8 cellular contexts compared by ENCODE assay signal in genomic region chr6:31158140-31158862, GRCh38. TPM values are rescaled to one million over a fixed set of nuclear protein-coding genes. Genes with fewer than 3 reads are reported as not detected.
DNase-seq lines count a peak whose midpoint lies in the region; ATAC-seq, FAIRE-seq and TF ChIP-seq lines count a peak whose summit lies in the region.

TCF19 (plus strand) TSS chr6:31158589; CDS start chr6:31159470, 881 bp downstream.

- no TSS peak for BruUV-seq in IMR-90 (replicated peaks; lab: Mats Ljungman, UMichigan)
- no TSS peak for BruUV-seq in OCI-LY7 (replicated peaks; lab: Mats Ljungman, UMichigan)

- H3K18ac ChIP-seq in IMR-90 (ENCODE audit: low read depth, low read length): peak within 1 kb of the TSS; percentile 13

- peak within 1 kb of the TSS; percentile 88 for H3K23ac ChIP-seq in IMR-90 (ENCODE audit: low read depth, low read length)

- H4K20me1 ChIP-seq in IMR-90 (ENCODE audit: insufficient read depth, low read length) (peaks cover 1% of the 10 kb centered on the region; the same call in 1 of the 2 replicates), OCI-LY7 (ENCODE audit: insufficient read depth, low read length) (no peaks in the 10 kb centered on the region)

- H3K27ac ChIP-seq in IMR-90 (ENCODE audit: insufficient read depth, low read length) (peak within 1 kb of the TSS; percentile 86), OCI-LY7 (ENCODE audit: low read depth, low read length, poor library complexity, severe bottlenecking) (peak within 1 kb of the TSS; percentile 60)

- peak within 1 kb of the TSS; percentile 86 for H2AK5ac ChIP-seq in IMR-90 (ENCODE audit: low read depth, low read length)

- peak within 1 kb of the TSS; percentile 87 to 88 for H4K8ac ChIP-seq in IMR-90 (ENCODE audit: low read depth in 2 of 2, low read length in 2 of 2)

- no peaks in the 10 kb centered on the region for H3K9me2 ChIP-seq in OCI-LY7 (ENCODE audit: insufficient read depth, low read length)

- in situ Hi-C loops in IMR-90 (cut with MboI; ENCODE audit: low sequenced_read_pairs): no loop called here

- TF ChIP-seq POLR2A in IMR-90 (IDR thresholded peaks at IDR 0.05; ENCODE audit: low read depth, low read length): no peak

- peak within 1 kb of the TSS; percentile 40 for H4K5ac ChIP-seq in IMR-90 (ENCODE audit: low read depth, low read length)

- WGBS in IMR-90 (ENCODE audit: extremely low coverage in 2 of 2, insufficient read length in 1 of 2), 2 experiments: 0% methylated on average over 35 of the region's 65 CpGs; no CpG with 5 or more reads in 1 of the 2 experiments

- POLR2A ChIA-PET in IMR-90 (lab: Charles Lee; ENCODE audit: unreplicated experiment) (no interaction called here), OCI-LY7 (lab: Charles Lee) (interaction anchor here (0.7 to 1.6 kb wide), 6 partner anchors 10 to 40 kb away, joined by 3 to 6 read pairs (median 4); no protein-coding TSS in a partner anchor)

- peak within 1 kb of the TSS; percentile 79 for H3K14ac ChIP-seq in IMR-90 (replicated peaks; ENCODE audit: low read depth, low read length)

- dilution Hi-C loops in IMR-90 (cut with HindIII; ENCODE audit: low sequenced_read_pairs, unreplicated experiment): no loop called here

- no peak for TF ChIP-seq RAD21 in IMR-90 (IDR thresholded peaks at IDR 0.05; ENCODE audit: low read length)

- peaks cover 7% of the 10 kb centered on the region; the same call in 1 of the 2 replicates for H3K36me3 ChIP-seq in IMR-90 (ENCODE audit: control insufficient read depth, insufficient read depth, low read length)
- H3K36me3 ChIP-seq in OCI-LY7 (ENCODE audit: insufficient read depth, low read length): peaks cover 42% of the 10 kb centered on the region

- DNase-seq in DMS114 treated with DMSO at 0.1 percent for 48 hours (lab: John Stamatoyannopoulos, UW; ENCODE audit: unreplicated experiment) (peak; percentile 99), IMR-90 (peak; percentile 99), OCI-LY7 (ENCODE audit: low spot score) (peak; percentile 97), midbrain (lab: John Stamatoyannopoulos, UW) (peak; percentile 98)
- DNase-seq in activated CD8-positive, alpha-beta memory T cell treated with anti-CD3 and anti-CD28 coated beads, Interleukin-2, amount 50 U/mL, for 48 hours: peak; percentile 99
- peak; percentile 98 to 99 for DNase-seq in stimulated activated CD8-positive, alpha-beta memory T cell treated with anti-CD3 and anti-CD28 coated beads, Interleukin-15, amount 100 ng/mL, for 48 hours (ENCODE audit: low read depth in 2 of 2)

- peak within 1 kb of the TSS; percentile 97 for H2AFZ ChIP-seq in IMR-90 (replicated peaks; ENCODE audit: low read length, poor library complexity)
- H2AFZ ChIP-seq in OCI-LY7 (ENCODE audit: low read length): peak within 1 kb of the TSS; percentile 70; the same call in 1 of the 2 replicates

- H3K4me3 ChIP-seq in IMR-90 (ENCODE audit: insufficient read depth, low read depth, low read length) (peak within 1 kb of the TSS; percentile 69), OCI-LY7 (ENCODE audit: low read depth, low read length, poor library complexity, severe bottlenecking) (peak within 1 kb of the TSS; percentile 88)

- TF ChIP-seq CTCF in IMR-90 (conservative IDR thresholded peaks at IDR 0.05; ENCODE audit: low read depth, low read length): no peak
- TF ChIP-seq CTCF in OCI-LY7 (conservative IDR thresholded peaks at IDR 0.05; ENCODE audit: low read length): no peak

- peaks cover 14 to 56% of the 10 kb centered on the region in 2 experiments for H3K79me1 ChIP-seq in IMR-90 (ENCODE audit: low read depth in 1 of 2, low read length in 2 of 2)

- peak within 1 kb of the TSS; percentile 76 for H3K4ac ChIP-seq in IMR-90 (ENCODE audit: low read depth, low read length)

- CTCF ChIA-PET in IMR-90 (lab: Yijun Ruan, JAX): interaction anchor here (0.9 kb wide), 1 partner anchor 38 kb away, joined by 5 read pairs; no protein-coding TSS in a partner anchor
- CTCF ChIA-PET in OCI-LY7 (lab: Charles Lee; ENCODE audit: unreplicated experiment): interaction anchor here (0.5 kb wide), 1 partner anchor 31 kb away, joined by 3 read pairs; no protein-coding TSS in a partner anchor

- H3K9me1 ChIP-seq in IMR-90 (ENCODE audit: insufficient read depth, low read length): peaks cover 19% of the 10 kb centered on the region

- peak; percentile 82 for ATAC-seq in GM21529 (IDR thresholded peaks at IDR 0.05; ENCODE audit: unreplicated experiment)
- peak; percentile 97 for ATAC-seq in IMR-90 (ENCODE audit: low read depth)

- peak within 1 kb of the TSS; percentile 43 for H2BK5ac ChIP-seq in IMR-90 (ENCODE audit: low read depth, low read length, poor library complexity, severe bottlenecking)

- no peak within 1 kb of the TSS for H2BK20ac ChIP-seq in IMR-90 (ENCODE audit: low read depth, low read length)

- intact Hi-C loops in IMR-90 (cut with micrococcal nuclease): no loop called here
- intact Hi-C loops in OCI-LY7 (cut with micrococcal nuclease; ENCODE audit: unreplicated experiment): loop anchor here (1.0 kb wide), 1 partner anchor 32 kb away; no protein-coding TSS in a partner anchor

- H2BK120ac ChIP-seq in IMR-90 (ENCODE audit: low read depth, low read length): no peak within 1 kb of the TSS

- H3K79me2 ChIP-seq in OCI-LY7 (ENCODE audit: insufficient read depth, low read depth, low read length): peaks cover 17% of the 10 kb centered on the region; the same call in 1 of the 2 replicates

- H3K4me2 ChIP-seq in IMR-90 (ENCODE audit: low read depth, low read length) (peak within 1 kb of the TSS; percentile 77), OCI-LY7 (ENCODE audit: low read length) (peak within 1 kb of the TSS; percentile 99)

- H2BK15ac ChIP-seq in IMR-90 (ENCODE audit: low read depth, low read length): no peak within 1 kb of the TSS; the same call in 2 of the 3 replicates

- peak within 1 kb of the TSS; percentile 70 for H3K56ac ChIP-seq in IMR-90 (ENCODE audit: extremely low read depth, insufficient read depth, low read length)

- H3K4me1 ChIP-seq in IMR-90 (ENCODE audit: control insufficient read depth, insufficient read depth, low read length) (peaks cover 10% of the 10 kb centered on the region), OCI-LY7 (ENCODE audit: insufficient read depth, low read length, poor library complexity, severe bottlenecking) (peaks cover 22% of the 10 kb centered on the region)

- peak within 1 kb of the TSS; percentile 68 for H3K9ac ChIP-seq in IMR-90 (ENCODE audit: low read depth, low read length)

- H3K27me3 ChIP-seq in IMR-90 (ENCODE audit: control insufficient read depth, insufficient read depth, low read length): no peaks in the 10 kb centered on the region

- peak; percentile 98 for FAIRE-seq in endometrium (lab: Jason Lieb, UNC)

- H3K9me3 ChIP-seq in IMR-90 (ENCODE audit: control insufficient read depth, insufficient read depth, low read length): no peaks in the 10 kb centered on the region
- H3K9me3 ChIP-seq in OCI-LY7 (ENCODE audit: low read length): no peaks in the 10 kb centered on the region

- H4K91ac ChIP-seq in IMR-90 (ENCODE audit: insufficient read depth, low read depth, low read length): peak within 1 kb of the TSS; percentile 44; the same call in 1 of the 2 replicates

- H2AK9ac ChIP-seq in IMR-90 (replicated peaks; ENCODE audit: low read depth, low read length, poor library complexity): peak within 1 kb of the TSS; percentile 91

TF ChIP-seq in IMR-90, 13 proteins besides CTCF, POLR2A, EP300 and RAD21:
- TF ChIP-seq CHD1 (IDR thresholded peaks at IDR 0.05; ENCODE audit: low read depth, low read length): no peak
- TF ChIP-seq BHLHE40 (IDR thresholded peaks at IDR 0.05; ENCODE audit: low read depth, low read length): peak; percentile 79
- peak; percentile 68 for TF ChIP-seq FOS (IDR thresholded peaks at IDR 0.05; ENCODE audit: low read depth, low read length)
- no peak for TF ChIP-seq ELK1 (IDR thresholded peaks at IDR 0.05; ENCODE audit: borderline replicate concordance, low read depth, low read length)
- peak; percentile 96 for TF ChIP-seq MAZ (IDR thresholded peaks at IDR 0.05; ENCODE audit: borderline replicate concordance, low read depth, low read length)
- no peak for TF ChIP-seq SMC3 (IDR thresholded peaks at IDR 0.05; ENCODE audit: low read depth, low read length)
- TF ChIP-seq MXI1 (IDR thresholded peaks at IDR 0.05; ENCODE audit: borderline replicate concordance, low read depth, low read length): peak; percentile 87
- no peak for TF ChIP-seq RCOR1 (IDR thresholded peaks at IDR 0.05; ENCODE audit: insufficient replicate concordance, low read length)
- no peak for TF ChIP-seq CEBPB (IDR thresholded peaks at IDR 0.05; ENCODE audit: low read depth, low read length)
- TF ChIP-seq NFE2L2 (IDR thresholded peaks at IDR 0.05; ENCODE audit: low read depth, low read length): no peak
- TF ChIP-seq USF2 (IDR thresholded peaks at IDR 0.05; ENCODE audit: low read depth, low read length): no peak
- TF ChIP-seq MAFK (IDR thresholded peaks at IDR 0.05; ENCODE audit: low read depth, low read length): no peak
- TF ChIP-seq RFX5 (IDR thresholded peaks at IDR 0.05; ENCODE audit: low read depth, low read length): no peak

RNA-seq across cellular contexts. Expression of gene TCF19, which starts in this region (rescaled TPM):
- total RNA-seq in IMR-90 (2012; rRNA removed) (14.2 and 14.4 TPM in 2 replicates), OCI-LY7 (2022) (54.5 and 56.7 TPM in 2 replicates)
- polyA plus RNA-seq in IMR-90 (2012; rRNA removed): 13.1 and 15.1 TPM in 2 replicates
- polyA plus RNA-seq in IMR-90 (2012; cell fraction: cytosol; rRNA removed): 10.2 and 10.6 TPM in 2 replicates
- polyA plus RNA-seq in IMR-90 (2012; cell fraction: nucleus; rRNA removed; ENCODE audit: low replicate concordance): 9.1 and 19.5 TPM in 2 replicates
- total RNA-seq in OCI-LY7 (2014; rRNA removed; shearing (Covaris generic)): 61.6 and 63.2 TPM in 2 replicates

Comparison
In these comparisons a context has a peak if more than half of its experiments do, and no peak if none do; other contexts are left out.
1. Peak in every context shown above with its lines: DNase-seq, ATAC-seq, H3K4me3 ChIP-seq and H3K27ac ChIP-seq.